14 cellular contexts compared by ENCODE assay signal in the genomic region with DNA sequence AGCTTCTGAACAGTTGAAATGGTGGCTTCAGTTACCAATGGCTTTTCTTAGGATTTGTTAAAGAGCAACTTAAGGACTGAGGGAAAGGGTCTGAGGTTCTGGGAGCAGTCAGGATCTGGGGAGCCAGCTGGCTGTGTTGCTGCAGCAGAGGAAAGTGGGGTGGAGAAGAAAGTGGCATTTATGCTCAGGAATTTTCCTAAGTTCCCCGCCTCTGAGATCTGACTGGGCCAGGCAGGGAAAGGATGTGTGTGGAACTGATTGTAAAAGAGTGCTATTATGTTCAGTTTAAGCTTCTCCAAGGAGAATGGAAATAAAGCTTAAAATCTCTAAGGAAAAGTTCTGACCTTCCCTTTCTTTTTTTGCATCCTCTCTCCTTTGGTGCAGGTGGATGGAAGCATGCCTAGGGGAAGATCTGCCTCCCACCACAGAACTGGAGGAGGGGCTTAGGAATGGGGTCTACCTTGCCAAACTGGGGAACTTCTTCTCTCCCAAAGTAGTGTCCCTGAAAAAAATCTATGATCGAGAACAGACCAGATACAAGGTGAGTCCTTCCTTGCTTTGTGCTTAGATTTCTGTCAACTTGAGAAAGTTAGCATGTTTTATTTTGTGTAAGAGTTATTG. TPM values are rescaled to one million over a fixed set of nuclear protein-coding genes. Genes with fewer than 3 reads are reported as not detected.
DNase-seq lines count a peak whose midpoint lies in the region; ATAC-seq and TF ChIP-seq lines count a peak whose summit lies in the region.
"Had no signal": no experiment of that assay in that cellular context is flagged by ENCODE, and none has a peak within 500 bp of the region (broad histone marks: within the 10 kb centered on the region; RNA-seq: fewer than 3 reads in every experiment).

No MANE protein-coding gene starts in this region.

- WGBS in transverse colon (ENCODE audit: low coverage in 1 of 2), 2 donors = 76% methylated on average over 2 of the region's 2 CpGs; no CpG with 5 or more reads in 1 of the 2 donors
- 53 to 54% methylated on average over 2 of the region's 2 CpGs for WGBS in lower leg skin, 2 donors

- TF ChIP-seq POLR2A in transverse colon (IDR thresholded peaks at IDR 0.05) (no peak), lower leg skin (IDR thresholded peaks at IDR 0.05) (no peak)

- H3K27me3 Mint-ChIP-seq in activated T-cell treated with anti-CD3 and anti-CD28 coated beads, Interleukin-2, amount 50 U/mL, for 72 hours (ENCODE audit: low read depth) = no peaks in the 10 kb centered on the region

- in situ Hi-C loops in transverse colon (cut with MboI; ENCODE audit: low pct_ligation_motif_present in 1 of 4, low pct_unique_long_range_greater_than_20kb in 1 of 4, low sequenced_read_pairs in 3 of 4) = no loop called here

- TF ChIP-seq CTCF in dorsolateral prefrontal cortex (IDR thresholded peaks at IDR 0.05 in 54 of 56, conservative IDR thresholded peaks at IDR 0.05 in 2 of 56; ENCODE audit: low read depth in 1 of 56, partially characterized antibody in 56 of 56) (no peak), transverse colon (IDR thresholded peaks at IDR 0.05) (no peak), colonic mucosa (IDR thresholded peaks at IDR 0.05) (no peak), lower leg skin (IDR thresholded peaks at IDR 0.05) (no peak)

- intact Hi-C loops in dorsolateral prefrontal cortex (cut with DNase I) = no loop called here
- intact Hi-C loops in transverse colon (cut with DNase I; ENCODE audit: low total_unique reads) = no loop called here
- intact Hi-C loops in colonic mucosa (cut with DNase I) = no loop called here
- intact Hi-C loops in lower leg skin (cut with DNase I; ENCODE audit: low total_unique reads) = no loop called here

- H3K27me3 ChIP-seq in dorsolateral prefrontal cortex = no peaks in the 10 kb centered on the region
- no peaks in the 10 kb centered on the region for H3K27me3 ChIP-seq in mucosa of stomach (ENCODE audit: control insufficient read depth, insufficient read depth, low read length)
- H3K27me3 ChIP-seq in transverse colon = no peaks in the 10 kb centered on the region
- no peaks in the 10 kb centered on the region for H3K27me3 ChIP-seq in colonic mucosa
- H3K27me3 ChIP-seq: thyroid gland had no signal

- H3K36me3 ChIP-seq in mucosa of stomach (ENCODE audit: control insufficient read depth, insufficient read depth, low read length) (no peaks in the 10 kb centered on the region), transverse colon (peaks cover 0 to 13% (median 6%) of the 10 kb centered on the region in 4 donors), colonic mucosa (no peaks in the 10 kb centered on the region)

- H3K4me1 ChIP-seq in mucosa of stomach (ENCODE audit: control insufficient read depth, insufficient read depth, low read length) (peaks cover 20% of the 10 kb centered on the region), transverse colon (peaks cover 32 to 68% (median 40%) of the 10 kb centered on the region in 4 donors), colonic mucosa (peaks cover 6% of the 10 kb centered on the region)
- H3K4me1 ChIP-seq: parathyroid adenoma had no signal

- H3K27ac ChIP-seq in dorsolateral prefrontal cortex (peak overlapping the region in 56 of 59 donors; percentile 0 to 89 (median 75)), transverse colon (peak overlapping the region in 3 of 4 donors; percentile 8 to 37 (median 18)), colonic mucosa (no peak overlapping the region)
- H3K27ac ChIP-seq: parathyroid adenoma, thyroid gland had no signal

- H3K36me3 Mint-ChIP-seq in activated T-cell treated with anti-CD3 and anti-CD28 coated beads, Interleukin-2, amount 50 U/mL, for 72 hours (ENCODE audit: insufficient read depth in 2 of 2) = peaks cover 2 to 17% of the 10 kb centered on the region in 2 donors

- H3K9me3 ChIP-seq in mucosa of stomach (ENCODE audit: control insufficient read depth, low read length) (no peaks in the 10 kb centered on the region), transverse colon (no peaks in the 10 kb centered on the region), colonic mucosa (no peaks in the 10 kb centered on the region)
- H3K9me3 ChIP-seq: thyroid gland had no signal

- no peak for ATAC-seq in activated T-cell treated with anti-CD3 and anti-CD28 coated beads, Interleukin-2, amount 50 U/mL, for 72 hours (replicated peaks in 1 of 2)

- no peak overlapping the region for H3K4me3 ChIP-seq in dorsolateral prefrontal cortex
- no peak overlapping the region for H3K4me3 ChIP-seq in mucosa of stomach (ENCODE audit: low read length)
- H3K4me3 ChIP-seq in transverse colon = no peak overlapping the region
- no peak overlapping the region for H3K4me3 ChIP-seq in colonic mucosa
- H3K4me3 ChIP-seq in lower leg skin (ENCODE audit: low read depth, poor library complexity, severe bottlenecking) = no peak overlapping the region
- H3K4me3 ChIP-seq: thyroid gland had no signal

- H3K4me1 Mint-ChIP-seq in activated T-cell treated with anti-CD3 and anti-CD28 coated beads, Interleukin-2, amount 50 U/mL, for 72 hours (ENCODE audit: low read depth) = peaks cover 32% of the 10 kb centered on the region

- no peak for DNase-seq in activated T-cell treated with anti-CD3 and anti-CD28 coated beads, Interleukin-2, amount 50 U/mL, for 72 hours
- no peak for DNase-seq in activated T-cell treated with anti-CD3 and anti-CD28 coated beads, Interleukin-2, amount 50 U/mL, for 1 hour
- DNase-seq in dorsolateral prefrontal cortex (no peak), transverse colon (no peak), colonic mucosa (no peak), NCI-H446 (lab: John Stamatoyannopoulos, UW) (no peak), lower leg skin (ENCODE audit: low spot score in 2 of 2) (no peak)
- DNase-seq: ACHN; activated naive CD4-positive, alpha-beta T cell treated with Interleukin-2 at 50 U/mL for 16 hours; NCI-H2171; SHP77; thyroid gland had no signal

- no peaks in the 10 kb centered on the region for H3K9me3 Mint-ChIP-seq in activated T-cell treated with anti-CD3 and anti-CD28 coated beads, Interleukin-2, amount 50 U/mL, for 72 hours

- TF ChIP-seq EP300 in transverse colon (IDR thresholded peaks at IDR 0.05; ENCODE audit: low read depth) = no peak

- H3K4me3 Mint-ChIP-seq in activated T-cell treated with anti-CD3 and anti-CD28 coated beads, Interleukin-2, amount 50 U/mL, for 72 hours = no peak overlapping the region

- H3K9ac ChIP-seq in mucosa of stomach (ENCODE audit: low read length) (peak overlapping the region; percentile 20), colonic mucosa (ENCODE audit: low read depth in 2 of 2, low read length in 2 of 2) (peak overlapping the region in 1 of 2 donors; percentile 51)
- H3K9ac ChIP-seq: parathyroid adenoma had no signal

- H3K27ac Mint-ChIP-seq in activated T-cell treated with anti-CD3 and anti-CD28 coated beads, Interleukin-2, amount 50 U/mL, for 72 hours = peak overlapping the region; percentile 16

RNA-seq across cellular contexts. Expression of gene IQGAP1, which starts 37.8 kb away (rescaled TPM):
- 100 to 1,000 TPM; 177 to 184 TPM for total RNA-seq in activated T-cell treated with anti-CD3 and anti-CD28 coated beads, Interleukin-2, amount 50 U/mL, for 72 hours
- total RNA-seq in dorsolateral prefrontal cortex = 100 to 1,000 TPM in 44 of 120 experiments, 10 to 100 TPM in 76; 41.1 to 286 (median 89.8) TPM
- total RNA-seq in transverse colon = 100 to 1,000 TPM in 3 of 4 donors, 10 to 100 TPM in 1; 82.8 to 354 (median 282) TPM
- total RNA-seq in colonic mucosa = 100 to 1,000 TPM; 210 to 243 TPM
- total RNA-seq in lower leg skin = 100 to 1,000 TPM; 202 to 243 (median 231) TPM
